Comparison of ENCODE assay signal across 13 cellular contexts in the genomic region with DNA sequence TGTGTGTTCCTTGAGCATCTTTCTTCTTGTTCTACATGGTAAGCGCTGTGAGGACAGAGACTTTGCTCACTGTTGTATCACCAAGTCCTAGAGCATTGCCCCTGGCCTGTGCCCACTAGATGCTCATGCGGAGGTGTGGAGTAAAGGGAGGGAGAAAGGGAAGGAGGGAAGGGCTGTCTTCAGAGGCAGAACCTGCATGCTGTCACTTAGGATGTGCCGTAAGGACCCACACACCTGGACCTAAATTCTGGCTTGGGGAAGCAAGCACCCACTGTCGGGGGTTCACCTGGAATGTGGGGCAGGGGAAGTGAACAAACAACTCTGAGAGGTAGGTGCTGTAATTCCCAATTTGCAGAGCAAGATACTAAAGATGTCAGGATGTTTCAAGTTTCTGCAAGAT.
DNase-seq lines count a peak whose midpoint lies in the region; ATAC-seq and TF ChIP-seq lines count a peak whose summit lies in the region.
"Had no signal": no experiment of that assay in that cellular context is flagged by ENCODE, and none has a peak within 500 bp of the region (broad histone marks: within the 10 kb centered on the region; RNA-seq: fewer than 3 reads in every experiment).

No MANE protein-coding gene starts in this region.

- intact Hi-C loops in cardiac septum (cut with DNase I) (no loop called here), right cardiac atrium (cut with DNase I) (no loop called here), sigmoid colon (cut with DNase I) (no loop called here)

- no peak for TF ChIP-seq POLR2A in Peyer's patch (IDR thresholded peaks at IDR 0.05)
- no peak for TF ChIP-seq POLR2A in sigmoid colon (IDR thresholded peaks at IDR 0.05)

- no peaks in the 10 kb centered on the region for H3K27me3 ChIP-seq in right cardiac atrium (ENCODE audit: control insufficient read depth, insufficient read depth)
- H3K27me3 ChIP-seq in Peyer's patch = no peaks in the 10 kb centered on the region
- no peaks in the 10 kb centered on the region for H3K27me3 ChIP-seq in WERI-Rb-1 (ENCODE audit: insufficient read depth, low read depth, severe bottlenecking)
- H3K27me3 ChIP-seq in sigmoid colon = no peaks in the 10 kb centered on the region

- DNase-seq in cardiac septum (ENCODE audit: low spot score) (peak; percentile 19), right cardiac atrium (no peak), Peyer's patch (peak in 2 of 3 donors; percentile 11), WERI-Rb-1 (no peak), sigmoid colon (peak; percentile 27), HEK293T (ENCODE audit: extremely low spot score) (no peak)
- DNase-seq in NK-92 treated with Interleukin-12 subunit alpha and Interleukin-12 subunit beta, amount 100 ng/mL, for 24 hours (lab: John Stamatoyannopoulos, UW) = no peak
- DNase-seq: C1 segment of cervical spinal cord; CD4-positive, alpha-beta memory T cell; DMS153; DND-41; HCEC 1CT had no signal

- no peak for ATAC-seq in right cardiac atrium

- H3K4me3 ChIP-seq in right cardiac atrium (ENCODE audit: low read length) = no peak overlapping the region
- H3K4me3 ChIP-seq in Peyer's patch = no peak overlapping the region
- no peak overlapping the region for H3K4me3 ChIP-seq in WERI-Rb-1 (ENCODE audit: low read depth, low read length)
- H3K4me3 ChIP-seq in sigmoid colon = no peak overlapping the region

- POLR2A ChIA-PET in HEK293T (lab: Yijun Ruan, JAX) = no interaction called here

- H3K27ac ChIP-seq in right cardiac atrium (ENCODE audit: low read length) (no peak overlapping the region), Peyer's patch (no peak overlapping the region), WERI-Rb-1 (peak overlapping the region; percentile 82), sigmoid colon (no peak overlapping the region)

- CTCF ChIA-PET in HEK293T (lab: Yijun Ruan, JAX) = interaction anchor here (0.6 to 1.2 kb wide), 2 partner anchors 8 to 12 kb away, joined by 3 read pairs; no protein-coding TSS in a partner anchor

- H3K36me3 ChIP-seq in Peyer's patch = no peaks in the 10 kb centered on the region
- no peaks in the 10 kb centered on the region for H3K36me3 ChIP-seq in WERI-Rb-1
- H3K36me3 ChIP-seq in sigmoid colon = no peaks in the 10 kb centered on the region

- no peaks in the 10 kb centered on the region for H3K9me3 ChIP-seq in right cardiac atrium (ENCODE audit: control insufficient read depth, low read length)
- H3K9me3 ChIP-seq in Peyer's patch = no peaks in the 10 kb centered on the region
- no peaks in the 10 kb centered on the region for H3K9me3 ChIP-seq in WERI-Rb-1 (ENCODE audit: severe bottlenecking)
- H3K9me3 ChIP-seq in sigmoid colon = no peaks in the 10 kb centered on the region
- H3K9me3 ChIP-seq: Caco-2 had no signal

- TF ChIP-seq CTCF in Peyer's patch (IDR thresholded peaks at IDR 0.05) = no peak
- TF ChIP-seq CTCF in WERI-Rb-1 (IDR thresholded peaks at IDR 0.05; ENCODE audit: low read depth, low read length) = no peak
- no peak for TF ChIP-seq CTCF in sigmoid colon (IDR thresholded peaks at IDR 0.05)

- 95% methylated on average over 4 of the region's 4 CpGs for WGBS in right cardiac atrium
- 84 to 88% methylated on average over 4 of the region's 4 CpGs for WGBS in sigmoid colon, 2 donors

- no peak for TF ChIP-seq EP300 in sigmoid colon (IDR thresholded peaks at IDR 0.05)

- no peaks in the 10 kb centered on the region for H3K4me1 ChIP-seq in right cardiac atrium (ENCODE audit: control insufficient read depth, insufficient read depth, low read length)
- no peaks in the 10 kb centered on the region for H3K4me1 ChIP-seq in Peyer's patch
- no peaks in the 10 kb centered on the region for H3K4me1 ChIP-seq in sigmoid colon

TF ChIP-seq in HEK293T, 16 proteins besides CTCF, POLR2A, EP300 and RAD21:
- TF ChIP-seq SP1 (IDR thresholded peaks at IDR 0.05) (no peak), FOXM1 (IDR thresholded peaks at IDR 0.05; ENCODE audit: borderline replicate concordance) (no peak)
TF ChIP-seq in HEK293T: peak in this region for 0.

Comparison
In these comparisons a context has a peak if more than half of its experiments do, and no peak if none do; other contexts are left out.
1. DNase-seq: peak in cardiac septum (single experiment), Peyer's patch (2 of 3) and sigmoid colon (single experiment); none in right cardiac atrium (0 of 3), WERI-Rb-1 (single experiment), NK-92 treated with Interleukin-12 subunit alpha and Interleukin-12 subunit beta, amount 100 ng/mL, for 24 hours (single experiment) and HEK293T (single experiment).